10 cellular contexts compared by ENCODE assay signal in genomic region chr20:44618318-44618731, GRCh38. TPM values are rescaled to one million over a fixed set of nuclear protein-coding genes. Genes with fewer than 3 reads are reported as not detected.
DNase-seq lines count a peak whose midpoint lies in the region; ATAC-seq and TF ChIP-seq lines count a peak whose summit lies in the region.
"Had no signal": no experiment of that assay in that cellular context is flagged by ENCODE, and none has a peak within 500 bp of the region (broad histone marks: within the 10 kb centered on the region; RNA-seq: fewer than 3 reads in every experiment).

No MANE protein-coding gene starts in this region.

- H3K27ac ChIP-seq in aorta (ENCODE audit: low read depth in 1 of 2, low read length in 2 of 2) (no peak overlapping the region), WERI-Rb-1 (no peak overlapping the region)
- H3K27ac ChIP-seq: SJSA1 had no signal

- intact Hi-C loops in Right ventricle myocardium inferior (cut with DNase I): loop anchor here (5.0 kb wide), 1 partner anchor 34 kb away; the partner anchor contains the start of gene ADA
- intact Hi-C loops in left cardiac atrium (cut with DNase I): no loop called here
- intact Hi-C loops in mucosa of descending colon (cut with DNase I, micrococcal nuclease): no loop called here
- intact Hi-C loops in aorta (cut with DNase I): loop anchor here in 1 of 2 donors (10.0 kb wide), 1 partner anchor 404 kb away; the partner anchor contains the start of gene OSER1

- H3K36me3 ChIP-seq in mucosa of descending colon (ENCODE audit: low read depth): no peaks in the 10 kb centered on the region
- peaks cover 0 to 1% of the 10 kb centered on the region in 2 donors for H3K36me3 ChIP-seq in aorta (ENCODE audit: control insufficient read depth in 1 of 2, insufficient read depth in 2 of 2, low read length in 1 of 2)
- H3K36me3 ChIP-seq in WERI-Rb-1: peaks cover 41% of the 10 kb centered on the region

- DNase-seq in Right ventricle myocardium inferior (ENCODE audit: missing footprints): peak; percentile 69
- DNase-seq in left cardiac atrium: no peak
- peak; percentile 44 for DNase-seq in activated naive CD4-positive, alpha-beta T cell treated with Interleukin-2 at 50 U/mL for 16 hours
- peak; percentile 54 to 65 (median 57) for DNase-seq in mucosa of descending colon
- DNase-seq in aorta: peak; percentile 42 to 69
- DNase-seq in WERI-Rb-1: no peak
- DNase-seq: erythroblast had no signal

- no peak for ATAC-seq in Right ventricle myocardium inferior
- no peak for ATAC-seq in left cardiac atrium
- ATAC-seq in mucosa of descending colon: peak; percentile 58
- ATAC-seq in aorta (ENCODE audit: low FRiP score): no peak
- no peak for ATAC-seq in HG02642 (IDR thresholded peaks at IDR 0.05; ENCODE audit: poor library complexity, unreplicated experiment)
- no peak for ATAC-seq in HG03457 (IDR thresholded peaks at IDR 0.05; ENCODE audit: unreplicated experiment)

- H3K4me3 ChIP-seq in mucosa of descending colon (no peak overlapping the region), aorta (ENCODE audit: low read length in 2 of 2) (no peak overlapping the region), WERI-Rb-1 (ENCODE audit: low read depth, low read length) (no peak overlapping the region)
- H3K4me3 ChIP-seq: SJSA1 had no signal

- no peaks in the 10 kb centered on the region for H3K9me3 ChIP-seq in mucosa of descending colon
- H3K9me3 ChIP-seq in aorta (ENCODE audit: control insufficient read depth, low read length): no peaks in the 10 kb centered on the region
- no peaks in the 10 kb centered on the region for H3K9me3 ChIP-seq in WERI-Rb-1 (ENCODE audit: severe bottlenecking)
- H3K9me3 ChIP-seq: SJSA1 had no signal

- TF ChIP-seq CTCF in mucosa of descending colon (IDR thresholded peaks at IDR 0.05): no peak
- no peak for TF ChIP-seq CTCF in WERI-Rb-1 (IDR thresholded peaks at IDR 0.05; ENCODE audit: low read depth, low read length)

- H3K27me3 ChIP-seq in aorta (ENCODE audit: control insufficient read depth in 1 of 2, insufficient read depth in 2 of 2, low read length in 1 of 2): no peaks in the 10 kb centered on the region
- H3K27me3 ChIP-seq in WERI-Rb-1 (ENCODE audit: insufficient read depth, low read depth, severe bottlenecking): no peaks in the 10 kb centered on the region
- H3K27me3 ChIP-seq: SJSA1 had no signal

- H3K4me1 ChIP-seq in mucosa of descending colon (ENCODE audit: low read depth) (peaks cover 5% of the 10 kb centered on the region), aorta (ENCODE audit: control insufficient read depth in 1 of 2, insufficient read depth in 2 of 2, low read length in 2 of 2) (no peaks in the 10 kb centered on the region)
- H3K4me1 ChIP-seq: SJSA1 had no signal

- WGBS in aorta, 2 donors: 84% methylated on average over 14 of the region's 14 CpGs

RNA-seq across cellular contexts. Expression of gene ADA, which starts 33.2 kb away (rescaled TPM):
- total RNA-seq in Right ventricle myocardium inferior: 10.7 TPM
- 10 to 100 TPM; 11.3 to 12.2 TPM for total RNA-seq in left cardiac atrium
- total RNA-seq in mucosa of descending colon: 1 to 10 TPM; 2.2 to 6.9 (median 5.9) TPM
- 10 to 100 TPM in 1 of 2 donors, 1 to 10 TPM in 1; 6.1 to 16.4 TPM for total RNA-seq in aorta
- 10 to 100 TPM in 1 of 2 donors, 1 to 10 TPM in 1; 2.8 to 15.3 TPM for polyA plus RNA-seq in aorta

RNA-seq across cellular contexts. Expression of gene PKIG, which starts 35.9 kb away (rescaled TPM):
- total RNA-seq in Right ventricle myocardium inferior (206 TPM), left cardiac atrium (100 to 1,000 TPM; 159 to 182 TPM), mucosa of descending colon (100 to 1,000 TPM in 1 of 3 donors, 10 to 100 TPM in 2; 39.9 to 101 (median 42.4) TPM), aorta (10 to 100 TPM; 80.9 to 85.0 TPM)
- polyA plus RNA-seq in aorta: 100 to 1,000 TPM; 190 to 247 TPM

Comparison
In these comparisons a context has a peak if more than half of its experiments do, and no peak if none do; other contexts are left out.
1. DNase-seq: peak in Right ventricle myocardium inferior (single experiment), activated naive CD4-positive, alpha-beta T cell treated with Interleukin-2 at 50 U/mL for 16 hours (single experiment), mucosa of descending colon (3 of 3) and aorta (2 of 2); none in left cardiac atrium (single experiment) and WERI-Rb-1 (single experiment).